ENCODE assay signal across 13 cellular contexts in genomic region chr3:71254658-71255057, GRCh38.
DNase-seq lines count a peak whose midpoint lies in the region; ATAC-seq and TF ChIP-seq lines count a peak whose summit lies in the region.
"Had no signal": no experiment of that assay in that cellular context is flagged by ENCODE, and none has a peak within 500 bp of the region (broad histone marks: within the 10 kb centered on the region; RNA-seq: fewer than 3 reads in every experiment).

No MANE protein-coding gene starts in this region.

- H3K4me3 ChIP-seq in AG04449 (ENCODE audit: low read depth, low read length) (no peak overlapping the region), foreskin fibroblast (ENCODE audit: low read depth in 1 of 2, low read length in 2 of 2) (no peak overlapping the region), A673 (ENCODE audit: low read depth, low read length, poor library complexity, severe bottlenecking) (no peak overlapping the region)
- H3K4me3 ChIP-seq: skin epidermis had no signal

- TF ChIP-seq CTCF in AG04449 (IDR thresholded peaks at IDR 0.05; ENCODE audit: insufficient read depth, low read length, missing control alignments) (no peak), foreskin fibroblast (IDR thresholded peaks at IDR 0.05; ENCODE audit: low read depth, low read length) (no peak), nephron (IDR thresholded peaks at IDR 0.05; ENCODE audit: unreplicated experiment in 3 of 3) (no peak), A673 (conservative IDR thresholded peaks at IDR 0.05; ENCODE audit: low read depth, low read length) (no peak)

- POLR2A ChIA-PET in AG04449 (lab: Yijun Ruan, JAX) (no interaction called here), A673 (lab: Charles Lee; ENCODE audit: low non-redundant PET) (no interaction called here)

- H3K27me3 Mint-ChIP-seq in nephron (ENCODE audit: low read depth), result no peaks in the 10 kb centered on the region

- H3K4me1 Mint-ChIP-seq in nephron, result peaks cover 21% of the 10 kb centered on the region

- H3K4me3 Mint-ChIP-seq in nephron, result no peak overlapping the region

- peak; percentile 52 for DNase-seq in AG04449 (ENCODE audit: low read depth, low spot score)
- DNase-seq in foreskin fibroblast, result peak; percentile 33 to 67
- no peak for DNase-seq in pons (ENCODE audit: low spot score)
- no peak for DNase-seq in activated effector memory CD4-positive, alpha-beta T cell treated with anti-CD3 and anti-CD28 coated beads, Interleukin-2, amount 50 U/mL, for 16 hours
- no peak for DNase-seq in A673 (ENCODE audit: low spot score)
- DNase-seq: activated T-cell treated with anti-CD3 and anti-CD28 coated beads for 4 hours, EL, KG1, NCI-H2029 treated with DMSO at 0.1 percent for 48 hours had no signal

- CTCF ChIA-PET in AG04449 (lab: Yijun Ruan, JAX), result no interaction called here
- CTCF ChIA-PET in A673 (lab: Charles Lee), result no interaction called here

- H3K9me3 ChIP-seq in A673 (ENCODE audit: low read depth, low read length, poor library complexity, severe bottlenecking), result no peaks in the 10 kb centered on the region

- intact Hi-C loops in A673 (cut with micrococcal nuclease; ENCODE audit: unreplicated experiment), result no loop called here

- H3K27ac Mint-ChIP-seq in nephron, result peak overlapping the region; percentile 28 to 45 (median 42)

- no peaks in the 10 kb centered on the region for H3K4me1 ChIP-seq in A673 (ENCODE audit: insufficient read depth, low read length, poor library complexity, severe bottlenecking)

- no peaks in the 10 kb centered on the region for H3K36me3 Mint-ChIP-seq in nephron (ENCODE audit: low read depth)

- BruUV-seq in A673 (replicated peaks; lab: Mats Ljungman, UMichigan), result no TSS peak

- ATAC-seq in SK-N-SH treated with all-trans-retinoic acid at 6 μM for 48 hours (0 out of 3 replicates have a peak, but pooled peaks have one; percentile 3), HG03175 (IDR thresholded peaks at IDR 0.05; ENCODE audit: unreplicated experiment) (no peak)

- H3K27me3 ChIP-seq in A673 (replicated peaks; ENCODE audit: insufficient read depth, low read depth, low read length, poor library complexity), result no peaks in the 10 kb centered on the region

- H3K9me3 Mint-ChIP-seq in nephron, result no peaks in the 10 kb centered on the region

- no peaks in the 10 kb centered on the region for H3K36me3 ChIP-seq in A673 (ENCODE audit: insufficient read depth, low read length, poor library complexity, severe bottlenecking)

- H3K27ac ChIP-seq in A673 (ENCODE audit: low read depth, low read length, poor library complexity, severe bottlenecking), result no peak overlapping the region
- H3K27ac ChIP-seq: skin epidermis had no signal

TF ChIP-seq in SK-N-SH treated with all-trans-retinoic acid at 6 μM for 48 hours, 23 proteins besides CTCF, POLR2A, EP300 and RAD21:
- TF ChIP-seq CSDC2 (CRISPR knock-in tag; IDR thresholded peaks at IDR 0.05), result 0 out of 2 replicates have a peak, but pooled peaks have one; percentile 79
- no peak for TF ChIP-seq GLIS3 (CRISPR knock-in tag; IDR thresholded peaks at IDR 0.05)
- TF ChIP-seq ISL1 (CRISPR knock-in tag; IDR thresholded peaks at IDR 0.05), result peak; percentile 66

Comparison
In these comparisons a context has a peak if more than half of its experiments do, and no peak if none do; other contexts are left out.
1. DNase-seq: peak in AG04449 (single experiment) and foreskin fibroblast (2 of 2); none in pons (single experiment), activated effector memory CD4-positive, alpha-beta T cell treated with anti-CD3 and anti-CD28 coated beads, Interleukin-2, amount 50 U/mL, for 16 hours (single experiment) and A673 (single experiment).